Comparison of ENCODE assay signal across 11 cellular contexts in genomic region chr12:108594-108993, GRCh38. TPM values are rescaled to one million over a fixed set of nuclear protein-coding genes. Genes with fewer than 3 reads are reported as not detected.
A peak's percentile ranks its signal among the peaks of the same experiment; 100 is the strongest.
DNase-seq lines count a peak whose midpoint lies in the region; ATAC-seq and TF ChIP-seq lines count a peak whose summit lies in the region.
"Had no signal": no experiment of that assay in that cellular context is flagged by ENCODE, and none has a peak within 500 bp of the region (broad histone marks: within the 10 kb centered on the region; RNA-seq: fewer than 3 reads in every experiment).

No MANE protein-coding gene starts in this region.

- H2AFZ ChIP-seq in parathyroid adenoma, result peak overlapping the region; percentile 60

- H3K4me1 ChIP-seq in body of pancreas (no peaks in the 10 kb centered on the region), parathyroid adenoma (peaks cover 14% of the 10 kb centered on the region), spleen (peaks cover 0 to 30% (median 2%) of the 10 kb centered on the region in 6 donors), gastroesophageal sphincter (peaks cover 0 to 6% (median 0%) of the 10 kb centered on the region in 3 donors)

- no peaks in the 10 kb centered on the region for H3K79me2 ChIP-seq in parathyroid adenoma

- WGBS in body of pancreas, 2 donors, result 43 to 45% methylated on average over 8 to 9 of the region's 9 CpGs
- 49 to 78% (median 67%) methylated on average over 5 to 9 of the region's 9 CpGs for WGBS in spleen, 5 donors
- 21 to 66% methylated on average over 4 to 5 of the region's 9 CpGs for WGBS in gastroesophageal sphincter (ENCODE audit: low coverage in 1 of 2), 2 donors

- H3K4me3 Mint-ChIP-seq in HFFc6, result no peak overlapping the region
- H3K4me3 Mint-ChIP-seq: dendritic cell treated with granulocyte-macrophage colony-stimulating factor and Interleukin-4, amounts not matched to agents 40 ng/mL and 50 ng/mL, for 4 days had no signal

- DNase-seq in DMS79 (lab: John Stamatoyannopoulos, UW) (peak; percentile 38), MG63 (peak; percentile 37), body of pancreas (peak; percentile 27 to 54 (median 36)), HFFc6 (no peak), spleen (no peak)
- DNase-seq: mesenchymal stem cell, T-helper 1 cell had no signal

- intact Hi-C loops in body of pancreas (cut with DNase I), result no loop called here
- intact Hi-C loops in spleen (cut with DNase I; ENCODE audit: low total_unique reads), result no loop called here

- TF ChIP-seq POLR2A in body of pancreas (IDR thresholded peaks at IDR 0.05) (no peak), spleen (IDR thresholded peaks at IDR 0.05) (no peak), gastroesophageal sphincter (IDR thresholded peaks at IDR 0.05) (no peak)

- no peak overlapping the region for H3K27ac ChIP-seq in body of pancreas
- peak overlapping the region; percentile 42 for H3K27ac ChIP-seq in parathyroid adenoma
- no peak overlapping the region for H3K27ac ChIP-seq in spleen
- no peak overlapping the region for H3K27ac ChIP-seq in gastroesophageal sphincter

- H3K9ac ChIP-seq in parathyroid adenoma, result no peak overlapping the region

- TF ChIP-seq CTCF in body of pancreas (IDR thresholded peaks at IDR 0.05), result no peak
- peak; percentile 21 for TF ChIP-seq CTCF in parathyroid adenoma (IDR thresholded peaks at IDR 0.05)
- no peak for TF ChIP-seq CTCF in HFFc6 (IDR thresholded peaks at IDR 0.05)
- TF ChIP-seq CTCF in spleen (IDR thresholded peaks at IDR 0.05 in 8 of 11, conservative IDR thresholded peaks at IDR 0.05 in 3 of 11), result no peak
- no peak for TF ChIP-seq CTCF in gastroesophageal sphincter (IDR thresholded peaks at IDR 0.05)

- no peaks in the 10 kb centered on the region for H3K36me3 ChIP-seq in MG63
- H3K36me3 ChIP-seq in body of pancreas (replicated peaks in 1 of 2; ENCODE audit: insufficient read depth in 1 of 2, low read depth in 2 of 2), result no peaks in the 10 kb centered on the region
- H3K36me3 ChIP-seq in parathyroid adenoma (ENCODE audit: control insufficient read depth, insufficient read depth, low read length), result no peaks in the 10 kb centered on the region
- no peaks in the 10 kb centered on the region for H3K36me3 ChIP-seq in spleen
- H3K36me3 ChIP-seq in gastroesophageal sphincter, result no peaks in the 10 kb centered on the region

- H3K36me3 Mint-ChIP-seq in HFFc6 (ENCODE audit: low read depth), result 0 out of 2 replicates have a peak, but pooled peaks cover 3% of the 10 kb centered on the region
- H3K36me3 Mint-ChIP-seq: activated naive CD4-positive, alpha-beta T cell treated with anti-CD3 and anti-CD28 coated beads, Interleukin-2, amount 50 U/mL, for 72 hours had no signal

- peaks cover 6% of the 10 kb centered on the region for H3K4me1 Mint-ChIP-seq in HFFc6 (ENCODE audit: low read depth)

- H3K4me3 ChIP-seq in MG63 (no peak overlapping the region), body of pancreas (no peak overlapping the region), parathyroid adenoma (ENCODE audit: low read depth, low read length) (no peak overlapping the region), spleen (no peak overlapping the region), gastroesophageal sphincter (no peak overlapping the region)

- H3K27me3 ChIP-seq in MG63 (no peaks in the 10 kb centered on the region; the same call in 1 of the 2 replicates), body of pancreas (peaks cover 0 to 5% of the 10 kb centered on the region in 2 donors), parathyroid adenoma (ENCODE audit: control insufficient read depth, insufficient read depth, low read length) (no peaks in the 10 kb centered on the region), spleen (replicated peaks in 1 of 7) (peaks cover 0 to 28% (median 3%) of the 10 kb centered on the region in 7 donors), gastroesophageal sphincter (peaks cover 53% of the 10 kb centered on the region)

- H3K27ac Mint-ChIP-seq in HFFc6, result no peak overlapping the region
- H3K27ac Mint-ChIP-seq: dendritic cell treated with granulocyte-macrophage colony-stimulating factor and Interleukin-4, amounts not matched to agents 40 ng/mL and 50 ng/mL, for 4 days had no signal

- peaks cover 49% of the 10 kb centered on the region for H3K27me3 Mint-ChIP-seq in HFFc6 (ENCODE audit: insufficient read depth)

- no peak for TF ChIP-seq EP300 in gastroesophageal sphincter (IDR thresholded peaks at IDR 0.05)

- ATAC-seq in body of pancreas (no peak), gastroesophageal sphincter (no peak)
- ATAC-seq: activated naive CD4-positive, alpha-beta T cell treated with anti-CD3 and anti-CD28 coated beads, Interleukin-2, amount 50 U/mL, for 72 hours had no signal

- H3K9me3 ChIP-seq in MG63 (no peaks in the 10 kb centered on the region), body of pancreas (no peaks in the 10 kb centered on the region), parathyroid adenoma (ENCODE audit: control insufficient read depth, low read length) (no peaks in the 10 kb centered on the region), spleen (no peaks in the 10 kb centered on the region), gastroesophageal sphincter (no peaks in the 10 kb centered on the region)

- no peak overlapping the region for H3K4me2 ChIP-seq in parathyroid adenoma (ENCODE audit: low read length)

- H3K9me3 Mint-ChIP-seq in HFFc6, result peaks cover 4% of the 10 kb centered on the region
- H3K9me3 Mint-ChIP-seq: activated naive CD4-positive, alpha-beta T cell treated with anti-CD3 and anti-CD28 coated beads, Interleukin-2, amount 50 U/mL, for 72 hours; dendritic cell treated with granulocyte-macrophage colony-stimulating factor and Interleukin-4, amounts not matched to agents 40 ng/mL and 50 ng/mL, for 4 days had no signal

RNA-seq across cellular contexts. Expression of gene IQSEC3, which starts 42.0 kb away (rescaled TPM):
- total RNA-seq in MG63 (2014; rRNA removed; shearing (Covaris generic); ENCODE audit: low replicate concordance), result not detected in 2 replicates
- total RNA-seq in body of pancreas (1 to 10 TPM in 1 of 2 donors, under 1 TPM in 1; 0.78 to 1.6 TPM), spleen (1 to 10 TPM in 4 of 7 donors, under 1 TPM in 2, not detected in 1; 0.20 to 1.6 (median 1.3) TPM), gastroesophageal sphincter (1 to 10 TPM in 1 of 4 donors, under 1 TPM in 3; 0.07 to 2.4 (median 0.57) TPM)
- not detected for total RNA-seq in HFFc6 (2021; fragmentation: NEBNext Ultra II Directional; extraction: Animal tissue kit (Norgen Biotek cat#: 25700))
- under 1 TPM; 0.29 to 0.52 (median 0.45) TPM for polyA plus RNA-seq in spleen

Comparison
In these comparisons a context has a peak if more than half of its experiments do, and no peak if none do; other contexts are left out.
1. DNase-seq: peak in DMS79 (single experiment), MG63 (single experiment) and body of pancreas (4 of 4); none in HFFc6 (single experiment) and spleen (single experiment).